Comparison of ENCODE assay signal across 1 cellular context in genomic region chr3:76965122-76965725, GRCh38.
TF ChIP-seq lines count a peak whose summit lies in the region.

No MANE protein-coding gene starts in this region.

TF ChIP-seq in HepG2, 621 proteins besides CTCF, POLR2A, EP300 and RAD21 (continued from another document and continues in another):
- TF ChIP-seq ZUFSP (CRISPR knock-in tag; IDR thresholded peaks at IDR 0.05; ENCODE audit: borderline replicate concordance) = no peak
- TF ChIP-seq PITX1 (CRISPR knock-in tag; IDR thresholded peaks at IDR 0.05) = no peak
- TF ChIP-seq MTERF4 (CRISPR knock-in tag; IDR thresholded peaks at IDR 0.05) = no peak
- no peak for TF ChIP-seq ZNF780A (CRISPR knock-in tag; IDR thresholded peaks at IDR 0.05)
- TF ChIP-seq ZNF275 (CRISPR knock-in tag; IDR thresholded peaks at IDR 0.05; ENCODE audit: borderline replicate concordance) = no peak
- peak; percentile 86 for TF ChIP-seq GATAD2A (CRISPR knock-in tag; IDR thresholded peaks at IDR 0.05)
- no peak for TF ChIP-seq ZNF276 (CRISPR knock-in tag; IDR thresholded peaks at IDR 0.05; ENCODE audit: low read depth)
- no peak for TF ChIP-seq RBM39 (IDR thresholded peaks at IDR 0.05; ENCODE audit: low read depth, low read length, poor library complexity, severe bottlenecking)
- TF ChIP-seq ZBTB21 (CRISPR knock-in tag; IDR thresholded peaks at IDR 0.05) = no peak
- TF ChIP-seq ISL2 (CRISPR knock-in tag; IDR thresholded peaks at IDR 0.05) = peak; percentile 50; the same call in 1 of the 2 replicates
- no peak for TF ChIP-seq ZBED4 (CRISPR knock-in tag; IDR thresholded peaks at IDR 0.05; ENCODE audit: borderline replicate concordance)
- TF ChIP-seq TGIF2 (CRISPR knock-in tag; IDR thresholded peaks at IDR 0.05) = no peak
- no peak for TF ChIP-seq ZBTB40 (IDR thresholded peaks at IDR 0.05)
- no peak for TF ChIP-seq ZBTB40 (CRISPR knock-in tag; IDR thresholded peaks at IDR 0.05)
- no peak for TF ChIP-seq ETS1 (CRISPR knock-in tag; IDR thresholded peaks at IDR 0.05)
- TF ChIP-seq THRA (CRISPR knock-in tag; IDR thresholded peaks at IDR 0.05; ENCODE audit: borderline replicate concordance) = no peak
- no peak for TF ChIP-seq SKIL (CRISPR knock-in tag; IDR thresholded peaks at IDR 0.05; ENCODE audit: borderline replicate concordance)
- no peak for TF ChIP-seq ZNF572 (CRISPR knock-in tag; IDR thresholded peaks at IDR 0.05)
- TF ChIP-seq SIX1 (CRISPR knock-in tag; IDR thresholded peaks at IDR 0.05; ENCODE audit: borderline replicate concordance) = no peak
- TF ChIP-seq ZNF816 (CRISPR knock-in tag; IDR thresholded peaks at IDR 0.05; ENCODE audit: borderline replicate concordance) = no peak
- no peak for TF ChIP-seq BHLHE40 (IDR thresholded peaks at IDR 0.05; ENCODE audit: low read length)
- TF ChIP-seq TCF12 (IDR thresholded peaks at IDR 0.05) = no peak
- no peak for TF ChIP-seq TCF12 (CRISPR knock-in tag; IDR thresholded peaks at IDR 0.05)
- no peak for TF ChIP-seq ZNF777 (CRISPR knock-in tag; IDR thresholded peaks at IDR 0.05)
- no peak for TF ChIP-seq MED8 (CRISPR knock-in tag; IDR thresholded peaks at IDR 0.05; ENCODE audit: insufficient replicate concordance)
- no peak for TF ChIP-seq PRDM4 (CRISPR knock-in tag; IDR thresholded peaks at IDR 0.05; ENCODE audit: borderline replicate concordance)
